11 cellular contexts compared by ENCODE assay signal in the genomic region with DNA sequence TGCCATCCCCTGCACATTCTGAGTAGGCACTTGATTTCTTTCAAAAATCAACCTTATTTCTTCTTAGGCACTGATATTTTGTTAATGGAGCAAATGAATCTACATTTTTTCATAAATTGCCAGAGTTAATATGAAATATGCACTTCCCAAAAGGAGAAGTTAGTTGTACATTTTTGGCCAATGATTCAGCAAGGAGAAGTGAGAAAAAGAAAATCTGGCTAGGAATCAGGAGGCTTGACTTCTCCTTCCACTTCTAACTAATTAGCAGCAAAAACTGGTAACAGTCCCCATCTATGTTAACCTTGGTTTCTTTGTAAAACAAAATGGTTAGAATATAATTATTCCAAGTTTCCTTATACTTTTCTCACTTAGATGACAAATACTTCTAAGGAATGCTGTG. TPM values are rescaled to one million over a fixed set of nuclear protein-coding genes. Genes with fewer than 3 reads are reported as not detected.
DNase-seq lines count a peak whose midpoint lies in the region; ATAC-seq, FAIRE-seq and TF ChIP-seq lines count a peak whose summit lies in the region.
"Had no signal": no experiment of that assay in that cellular context is flagged by ENCODE, and none has a peak within 500 bp of the region (broad histone marks: within the 10 kb centered on the region; RNA-seq: fewer than 3 reads in every experiment).

No MANE protein-coding gene starts in this region.

- intact Hi-C loops in ovary (cut with DNase I): no loop called here

- H3K4me3 ChIP-seq in epithelial cell of proximal tubule (ENCODE audit: low read depth, low read length) (peak overlapping the region; percentile 11), ovary (no peak overlapping the region)

- ATAC-seq in HG03045 (IDR thresholded peaks at IDR 0.05; ENCODE audit: unreplicated experiment): no peak

- H3K27ac ChIP-seq in ovary: no peak overlapping the region

- no peaks in the 10 kb centered on the region for H3K4me1 ChIP-seq in ovary (ENCODE audit: insufficient read depth)

- no peak for TF ChIP-seq EP300 in ovary (IDR thresholded peaks at IDR 0.05)

- H3K27me3 ChIP-seq in ovary: no peaks in the 10 kb centered on the region

- DNase-seq in GM18507 (ENCODE audit: extremely low spot score, insufficient read length, low read depth): no peak
- peak; percentile 40 for DNase-seq in RPMI7951 (ENCODE audit: low read depth)
- DNase-seq in epithelial cell of proximal tubule (ENCODE audit: low read depth): no peak
- peak; percentile 67 for DNase-seq in renal cortical epithelial cell (ENCODE audit: low read depth)
- DNase-seq in NCI-H1694 treated with DMSO at 0.1 percent for 48 hours (lab: John Stamatoyannopoulos, UW): no peak
- no peak for DNase-seq in ovary
- DNase-seq: activated CD4-positive, alpha-beta memory T cell treated with anti-CD3 and anti-CD28 coated beads, Interleukin-2, amount 10 ng/mL, durations not matched to agents 7 days and 5 days; NCI-H1048; NCI-H524 treated with DMSO at 0.1 percent for 48 hours; stimulated activated CD8-positive, alpha-beta memory T cell treated with anti-CD3 and anti-CD28 coated beads, Interleukin-4, amount 100 ng/mL, for 48 hours had no signal

- no peaks in the 10 kb centered on the region for H3K9me3 ChIP-seq in ovary

- no peaks in the 10 kb centered on the region for H3K36me3 ChIP-seq in ovary

- FAIRE-seq in GM18507 (lab: Jason Lieb, UNC): peak; percentile 52

- no peak for TF ChIP-seq CTCF in epithelial cell of proximal tubule (conservative IDR thresholded peaks at IDR 0.05; ENCODE audit: low read depth, low read length)
- no peak for TF ChIP-seq CTCF in ovary (IDR thresholded peaks at IDR 0.05)

- no peak for TF ChIP-seq POLR2A in ovary (IDR thresholded peaks at IDR 0.05)

RNA-seq across cellular contexts. Expression of a gene that starts 7.0 kb away (rescaled TPM):
- 64.9 and 69.7 TPM in 2 replicates for total RNA-seq in RPMI7951 (2014; rRNA removed; shearing (Covaris generic))
- total RNA-seq in epithelial cell of proximal tubule (25.0 and 36.1 TPM in 2 replicates), renal cortical epithelial cell (149 and 161 TPM in 2 replicates), ovary (10 to 100 TPM; 27.9 to 61.6 (median 43.1) TPM)
- 10 to 100 TPM; 23.1 to 29.0 TPM for polyA plus RNA-seq in ovary

Comparison
In these comparisons a context has a peak if more than half of its experiments do, and no peak if none do; other contexts are left out.
1. DNase-seq: peak in RPMI7951 (single experiment) and renal cortical epithelial cell (single experiment); none in GM18507 (single experiment), epithelial cell of proximal tubule (single experiment), NCI-H1694 treated with DMSO at 0.1 percent for 48 hours (single experiment) and ovary (0 of 5).